Comparison of ENCODE assay signal across 23 cellular contexts in the genomic region with DNA sequence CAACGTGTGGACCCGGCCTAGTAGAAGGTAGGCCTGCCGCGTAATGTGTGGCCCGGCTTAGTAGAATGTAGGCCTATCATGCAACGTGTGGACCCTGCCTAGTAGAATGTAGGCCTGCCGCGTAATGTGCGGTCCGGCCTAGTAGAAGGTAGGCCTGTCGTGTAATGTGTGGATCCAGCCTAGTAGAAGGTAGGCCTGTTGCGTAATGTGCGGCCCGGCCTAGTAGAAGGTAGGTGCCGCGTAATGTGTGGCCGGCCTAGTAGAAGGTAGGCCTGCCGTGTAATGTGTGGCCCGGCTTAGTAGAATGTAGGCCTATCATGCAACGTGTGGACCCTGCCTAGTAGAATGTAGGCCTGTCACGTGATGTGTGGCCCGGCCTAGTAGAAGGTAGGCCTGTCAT. TPM values are rescaled to one million over a fixed set of nuclear protein-coding genes. Genes with fewer than 3 reads are reported as not detected.
DNase-seq lines count a peak whose midpoint lies in the region; ATAC-seq, FAIRE-seq and TF ChIP-seq lines count a peak whose summit lies in the region.
"Had no signal": no experiment of that assay in that cellular context is flagged by ENCODE, and none has a peak within 500 bp of the region (broad histone marks: within the 10 kb centered on the region; RNA-seq: fewer than 3 reads in every experiment).

No MANE protein-coding gene starts in this region.

- WGBS in K562 (ENCODE audit: insufficient coverage, low coverage, missing lambda C conversion rate), result 87% methylated on average over 21 of the region's 22 CpGs
- WGBS in trophoblast cell (ENCODE audit: extremely low coverage, insufficient coverage, insufficient read length), result no CpG with 5 or more reads among the region's 22 CpGs

- ATAC-seq in K562, result no peak
- ATAC-seq in HG03045 (IDR thresholded peaks at IDR 0.05; ENCODE audit: unreplicated experiment), result no peak
- ATAC-seq in GM19467 (IDR thresholded peaks at IDR 0.05; ENCODE audit: unreplicated experiment), result no peak
- ATAC-seq: HCT116 had no signal

- peaks cover 41% of the 10 kb centered on the region for H3K4me1 ChIP-seq in Caco-2
- 0 out of 5 replicates have a peak, but pooled peaks cover 0 to 3% of the 10 kb centered on the region in 2 experiments for H3K4me1 ChIP-seq in K562 (replicated peaks in 1 of 2; ENCODE audit: control insufficient read depth in 2 of 2, insufficient read depth in 2 of 2, low read length in 2 of 2)
- no peaks in the 10 kb centered on the region for H3K4me1 ChIP-seq in trophoblast cell (ENCODE audit: control insufficient read depth in 1 of 2, insufficient read depth in 2 of 2, low read length in 2 of 2)
- H3K4me1 ChIP-seq: BE2C had no signal

- POLR2A ChIA-PET in Caco-2 (lab: Charles Lee), result no interaction called here
- POLR2A ChIA-PET in K562 (lab: Yijun Ruan, JAX), result no interaction called here

- BruUV-seq in Caco-2 (replicated peaks; lab: Mats Ljungman, UMichigan), result no TSS peak
- no TSS peak for BruUV-seq in K562 (replicated peaks; lab: Mats Ljungman, UMichigan)

- H3K4ac ChIP-seq in trophoblast cell (ENCODE audit: low read depth, low read length), result no peak overlapping the region

- no peaks in the 10 kb centered on the region for H3K79me1 ChIP-seq in trophoblast cell (ENCODE audit: low read length)

- no peak for TF ChIP-seq EP300 in K562 (IDR thresholded peaks at IDR 0.05; ENCODE audit: low read length)

- H4K91ac ChIP-seq in trophoblast cell (ENCODE audit: low read depth, low read length), result no peak overlapping the region

- no peak for TF ChIP-seq RAD21 in K562 (CRISPR knock-in tag; conservative IDR thresholded peaks at IDR 0.05 in 1 of 2, IDR thresholded peaks at IDR 0.05 in 1 of 2)

- H3K27me3 Mint-ChIP-seq in Caco-2 (ENCODE audit: insufficient read depth, unreplicated experiment), result no peaks in the 10 kb centered on the region

- H3K4me2 ChIP-seq in K562 (ENCODE audit: insufficient read depth, low read length) (no peak overlapping the region), trophoblast cell (ENCODE audit: low read length) (no peak overlapping the region)
- H3K4me2 ChIP-seq: KMS-11 had no signal

- H3K14ac ChIP-seq in trophoblast cell (ENCODE audit: low read length), result no peak overlapping the region

- no peak for TF ChIP-seq POLR2A in GM12891 (IDR thresholded peaks at IDR 0.05; ENCODE audit: low read depth, low read length)
- no peak for TF ChIP-seq POLR2A in K562 (conservative IDR thresholded peaks at IDR 0.05)

- TF ChIP-seq CTCF in Caco-2 (IDR thresholded peaks at IDR 0.05; ENCODE audit: insufficient read depth in 1 of 2, low read depth in 1 of 2, low read length in 1 of 2, severe bottlenecking in 1 of 2, unreplicated experiment in 1 of 2), result no peak
- TF ChIP-seq CTCF in K562 (IDR thresholded peaks at IDR 0.05 in 2 of 3, conservative IDR thresholded peaks at IDR 0.05 in 1 of 3; ENCODE audit: insufficient read depth in 2 of 3, low read depth in 1 of 3, low read length in 3 of 3), result no peak

- no peak overlapping the region for H3K4me3 ChIP-seq in Caco-2 (ENCODE audit: low read depth, low read length)
- no peak overlapping the region for H3K4me3 ChIP-seq in K562
- H3K4me3 ChIP-seq in trophoblast cell (ENCODE audit: low read depth, low read length), result peak overlapping the region; percentile 37

- DNase-seq in Caco-2, result no peak
- DNase-seq in GM12891 (ENCODE audit: insufficient read length, low spot score), result no peak
- DNase-seq in K562 (ENCODE audit: extremely low read depth in 1 of 4, low spot score in 3 of 4), result no peak
- DNase-seq in trophoblast cell, result no peak
- DNase-seq in SHP77 (lab: John Stamatoyannopoulos, UW), result no peak
- DNase-seq: ACHN; BE2C; C1 segment of cervical spinal cord; CD4-positive, CD25-positive, alpha-beta regulatory T cell; DMS153; DMS79; GDM1; GOT3; H7; HFFc6 had no signal

- H3K18ac ChIP-seq in trophoblast cell (ENCODE audit: low read length), result no peak overlapping the region

- H2BK120ac ChIP-seq in trophoblast cell (ENCODE audit: insufficient read depth, low read length, poor library complexity), result no peak overlapping the region

- H3K27ac Mint-ChIP-seq in Caco-2 (ENCODE audit: unreplicated experiment), result peak overlapping the region; percentile 61
- H3K27ac Mint-ChIP-seq: CD4-positive, CD25-positive, alpha-beta regulatory T cell; HFFc6; IgD-negative memory B cell had no signal

- H2AK5ac ChIP-seq in trophoblast cell (ENCODE audit: low read length), result no peak overlapping the region

- H3K36me3 Mint-ChIP-seq in Caco-2 (ENCODE audit: insufficient read depth, unreplicated experiment), result peaks cover 60% of the 10 kb centered on the region

- no peak overlapping the region for H2BK5ac ChIP-seq in trophoblast cell (ENCODE audit: low read depth, low read length, poor library complexity)

- in situ Hi-C loops in K562 (cut with MboI), result no loop called here

- H3K4me3 Mint-ChIP-seq in Caco-2 (ENCODE audit: unreplicated experiment), result no peak overlapping the region
- H3K4me3 Mint-ChIP-seq: CD4-positive, CD25-positive, alpha-beta regulatory T cell; HFFc6; IgD-negative memory B cell had no signal

- no peak overlapping the region for H4K12ac ChIP-seq in trophoblast cell (ENCODE audit: low read depth, low read length)

- no peaks in the 10 kb centered on the region for H4K20me1 ChIP-seq in K562 (replicated peaks; ENCODE audit: control insufficient read depth, insufficient read depth, low read length)

- no peak overlapping the region for H3K23ac ChIP-seq in trophoblast cell (ENCODE audit: low read length)

- H2AFZ ChIP-seq in K562 (ENCODE audit: low read depth, low read length) (no peak overlapping the region), trophoblast cell (ENCODE audit: insufficient read depth, low read length, poor library complexity) (no peak overlapping the region)

- H2BK12ac ChIP-seq in trophoblast cell (ENCODE audit: low read length), result no peak overlapping the region

- H3K36me3 ChIP-seq in Caco-2 (ENCODE audit: control insufficient read depth, insufficient read depth, low read length) (peaks cover 2% of the 10 kb centered on the region; the same call in 1 of the 2 replicates), K562 (ENCODE audit: control insufficient read depth, insufficient read depth, low read length) (no peaks in the 10 kb centered on the region), trophoblast cell (ENCODE audit: control insufficient read depth in 1 of 2, insufficient read depth in 2 of 2, low read length in 2 of 2) (peaks cover 0 to 6% of the 10 kb centered on the region in 2 experiments)
- H3K36me3 ChIP-seq: BE2C had no signal

- H3K4me1 Mint-ChIP-seq in Caco-2 (ENCODE audit: low read depth, unreplicated experiment), result peaks cover 37% of the 10 kb centered on the region
- H3K4me1 Mint-ChIP-seq: CD4-positive, CD25-positive, alpha-beta regulatory T cell; IgD-negative memory B cell had no signal

- H3K27me3 ChIP-seq in Caco-2 (replicated peaks; ENCODE audit: control insufficient read depth, insufficient read depth, low read length), result no peaks in the 10 kb centered on the region
- peaks cover 1 to 9% of the 10 kb centered on the region in 2 experiments; a peak in 2 of 5 replicates for H3K27me3 ChIP-seq in K562 (ENCODE audit: control insufficient read depth in 2 of 2, insufficient read depth in 2 of 2, low read length in 2 of 2)
- H3K27me3 ChIP-seq in trophoblast cell (ENCODE audit: insufficient read depth, low read length), result no peaks in the 10 kb centered on the region
- H3K27me3 ChIP-seq: BE2C had no signal

- H3K79me2 ChIP-seq in K562 (ENCODE audit: control insufficient read depth, insufficient read depth, low read length) (no peaks in the 10 kb centered on the region), trophoblast cell (ENCODE audit: control insufficient read depth, insufficient read depth, low read length, poor library complexity) (no peaks in the 10 kb centered on the region)

- H3K9me1 ChIP-seq in K562 (ENCODE audit: control insufficient read depth, insufficient read depth, low read length), result no peaks in the 10 kb centered on the region

- H3K27ac ChIP-seq in K562 (ENCODE audit: extremely low read depth, low read depth, low read length) (no peak overlapping the region), trophoblast cell (ENCODE audit: low read depth, low read length) (no peak overlapping the region)
- H3K27ac ChIP-seq: KMS-11 had no signal

- no peak overlapping the region for H4K8ac ChIP-seq in trophoblast cell (ENCODE audit: low read depth, low read length)

- peak; percentile 13 for FAIRE-seq in GM12891 (lab: Jason Lieb, UNC)
- FAIRE-seq in K562 (lab: Jason Lieb, UNC), result no peak
- FAIRE-seq: A204.1 had no signal

- CTCF ChIA-PET in Caco-2 (lab: Charles Lee), result no interaction called here
- CTCF ChIA-PET in K562 (lab: Yijun Ruan, JAX; ENCODE audit: low intra/inter-chr PET ratio), result no interaction called here

- intact Hi-C loops in Caco-2 (cut with micrococcal nuclease; ENCODE audit: unreplicated experiment) (no loop called here), K562 (cut with micrococcal nuclease) (no loop called here)

- peaks cover 35% of the 10 kb centered on the region for H3K9me3 ChIP-seq in Caco-2
- H3K9me3 ChIP-seq in K562 (replicated peaks; ENCODE audit: control insufficient read depth, insufficient read depth, low read depth, low read length), result peaks cover 24% of the 10 kb centered on the region
- H3K9me3 ChIP-seq in trophoblast cell (ENCODE audit: insufficient read depth, low read depth, low read length), result peaks cover 23% of the 10 kb centered on the region
- H3K9me3 ChIP-seq: BE2C had no signal

- H3K9me3 Mint-ChIP-seq in Caco-2 (ENCODE audit: unreplicated experiment), result peaks cover 31% of the 10 kb centered on the region

- no peak overlapping the region for H3K9ac ChIP-seq in K562 (ENCODE audit: insufficient read depth in 1 of 2, low read depth in 2 of 2, low read length in 2 of 2)
- no peak overlapping the region for H3K9ac ChIP-seq in trophoblast cell (ENCODE audit: low read length)
- H3K9ac ChIP-seq: KMS-11 had no signal

RNA-seq across cellular contexts. Expression of a gene that starts 11.9 kb away (rescaled TPM):
- total RNA-seq in Caco-2 (2022) (175 and 202 TPM in 2 replicates), K562 (2014; rRNA removed) (139 and 155 TPM in 2 replicates), K562 (2014; rRNA removed; fragmentation: Illumina TruSeq; extraction: Trizol) (147 and 176 TPM in 2 replicates), K562 (2015; rRNA removed; fragmentation: Illumina TruSeq; extraction: Trizol) (119 and 121 TPM in 2 replicates), K562 (2021) (113 and 128 TPM in 2 replicates)
- 42.0 TPM for polyA plus RNA-seq in GM12891 (2012; ENCODE audit: low read depth, missing spikeins)
- total RNA-seq in K562 (2011; cell fraction: chromatin; rRNA removed; ENCODE audit: low replicate concordance), result 152 and 161 TPM in 2 replicates
- total RNA-seq in K562 (2011; cell fraction: nucleolus; rRNA removed), result 89.4 and 92.6 TPM in 2 replicates
- 101 and 119 TPM in 2 replicates for total RNA-seq in K562 (2011; cell fraction: nucleoplasm; rRNA removed)
- polyA plus RNA-seq in K562 (2011; rRNA removed) (63.2 and 79.0 TPM in 2 replicates), K562 (2014; fragmentation: Illumina TruSeq; extraction: Trizol) (102 and 118 TPM in 2 replicates), K562 (2014; fragmentation: Nextera tagmentation; extraction: Ambion mirVana) (100 to 1,000 TPM in 1 of 2 experiments, 10 to 100 TPM in 1; 88.2 to 128 TPM), K562 (2014; rRNA removed) (135 TPM in 2 replicates)
- polyA plus RNA-seq in K562 (2011; cell fraction: cytosol; rRNA removed), result 23.3 and 31.7 TPM in 2 replicates
- 66.4 and 72.5 TPM in 2 replicates for polyA plus RNA-seq in K562 (2011; cell fraction: nucleus; rRNA removed)
- 54.3 and 75.5 TPM in 2 replicates for polyA plus RNA-seq in K562 (2012)
- polyA minus RNA-seq in K562 (2011; rRNA and poly(A)+ RNA removed), result 51.2 and 60.2 TPM in 2 replicates
- polyA minus RNA-seq in K562 (2011; cell fraction: cytosol; rRNA and poly(A)+ RNA removed), result 24.7 and 30.6 TPM in 2 replicates
- polyA minus RNA-seq in K562 (2011; cell fraction: nucleus; rRNA and poly(A)+ RNA removed), result 42.3 and 61.3 TPM in 2 replicates
- polyA plus RNA-seq in trophoblast cell (2013), result 43.9 and 45.1 TPM in 2 replicates

RNA-seq across cellular contexts. Expression of a gene that starts 44.8 kb away (rescaled TPM):
- 230 and 235 TPM in 2 replicates for total RNA-seq in Caco-2 (2022)
- 20.1 TPM for polyA plus RNA-seq in GM12891 (2012; ENCODE audit: low read depth, missing spikeins)
- 210 and 214 TPM in 2 replicates for total RNA-seq in K562 (2011; cell fraction: chromatin; rRNA removed; ENCODE audit: low replicate concordance)
- total RNA-seq in K562 (2011; cell fraction: nucleolus; rRNA removed), result 107 and 116 TPM in 2 replicates
- 149 and 184 TPM in 2 replicates for total RNA-seq in K562 (2011; cell fraction: nucleoplasm; rRNA removed)
- total RNA-seq in K562 (2014; rRNA removed), result 48.4 and 61.7 TPM in 2 replicates
- 28.3 and 28.6 TPM in 2 replicates for total RNA-seq in K562 (2014; rRNA removed; fragmentation: Illumina TruSeq; extraction: Trizol)
- 37.3 and 39.0 TPM in 2 replicates for total RNA-seq in K562 (2015; rRNA removed; fragmentation: Illumina TruSeq; extraction: Trizol)
- 128 and 130 TPM in 2 replicates for total RNA-seq in K562 (2021)
- polyA plus RNA-seq in K562 (2011; rRNA removed), result 63.1 and 64.1 TPM in 2 replicates
- polyA plus RNA-seq in K562 (2011; cell fraction: cytosol; rRNA removed), result 38.4 and 38.9 TPM in 2 replicates
- polyA plus RNA-seq in K562 (2011; cell fraction: nucleus; rRNA removed), result 106 and 107 TPM in 2 replicates
- 21.5 and 41.5 TPM in 2 replicates for polyA plus RNA-seq in K562 (2012)
- 38.5 and 44.0 TPM in 2 replicates for polyA plus RNA-seq in K562 (2014; fragmentation: Illumina TruSeq; extraction: Trizol)
- polyA plus RNA-seq in K562 (2014; fragmentation: Nextera tagmentation; extraction: Ambion mirVana), result 10 to 100 TPM; 11.8 to 21.0 TPM
- polyA plus RNA-seq in K562 (2014; rRNA removed), result 42.6 and 46.6 TPM in 2 replicates
- polyA minus RNA-seq in K562 (2011; rRNA and poly(A)+ RNA removed), result 95.3 and 108 TPM in 2 replicates
- 55.8 and 69.2 TPM in 2 replicates for polyA minus RNA-seq in K562 (2011; cell fraction: cytosol; rRNA and poly(A)+ RNA removed)
- 70.0 and 104 TPM in 2 replicates for polyA minus RNA-seq in K562 (2011; cell fraction: nucleus; rRNA and poly(A)+ RNA removed)
- 36.4 and 38.8 TPM in 2 replicates for polyA plus RNA-seq in trophoblast cell (2013)

RNA-seq across cellular contexts. Expression of a gene that starts 49.3 kb away (rescaled TPM):
- total RNA-seq in Caco-2 (2022) (not detected in 2 replicates), K562 (2014; rRNA removed) (not detected in 2 replicates), K562 (2014; rRNA removed; fragmentation: Illumina TruSeq; extraction: Trizol) (not detected in 2 replicates), K562 (2015; rRNA removed; fragmentation: Illumina TruSeq; extraction: Trizol) (not detected in 2 replicates), K562 (2021) (not detected in 2 replicates)
- not detected for polyA plus RNA-seq in GM12891 (2012; ENCODE audit: low read depth, missing spikeins)
- total RNA-seq in K562 (2011; cell fraction: chromatin; rRNA removed; ENCODE audit: low replicate concordance), result not detected in 2 replicates
- total RNA-seq in K562 (2011; cell fraction: nucleolus; rRNA removed), result not detected in 2 replicates
- total RNA-seq in K562 (2011; cell fraction: nucleoplasm; rRNA removed), result not detected in 2 replicates
- polyA plus RNA-seq in K562 (2011; rRNA removed) (not detected in 2 replicates), K562 (2014; fragmentation: Illumina TruSeq; extraction: Trizol) (not detected in 2 replicates), K562 (2014; fragmentation: Nextera tagmentation; extraction: Ambion mirVana) (not detected), K562 (2014; rRNA removed) (not detected in 2 replicates)
- 0.04 and 0.10 TPM in 2 replicates for polyA plus RNA-seq in K562 (2011; cell fraction: cytosol; rRNA removed)
- polyA plus RNA-seq in K562 (2011; cell fraction: nucleus; rRNA removed), result not detected in 2 replicates
- not detected in 2 replicates for polyA plus RNA-seq in K562 (2012)
- not detected in 2 replicates for polyA minus RNA-seq in K562 (2011; rRNA and poly(A)+ RNA removed)
- polyA minus RNA-seq in K562 (2011; cell fraction: cytosol; rRNA and poly(A)+ RNA removed), result not detected in 2 replicates
- polyA minus RNA-seq in K562 (2011; cell fraction: nucleus; rRNA and poly(A)+ RNA removed), result not detected in 2 replicates
- polyA plus RNA-seq in trophoblast cell (2013), result not detected in 2 replicates
- total RNA-seq: CD4-positive, CD25-positive, alpha-beta regulatory T cell; Daoy; H7; HFFc6; HT-29 had no signal
- polyA plus RNA-seq: CD4-positive, CD25-positive, alpha-beta regulatory T cell; IgD-negative memory B cell had no signal
